8 cellular contexts compared by ENCODE assay signal in the genomic region with DNA sequence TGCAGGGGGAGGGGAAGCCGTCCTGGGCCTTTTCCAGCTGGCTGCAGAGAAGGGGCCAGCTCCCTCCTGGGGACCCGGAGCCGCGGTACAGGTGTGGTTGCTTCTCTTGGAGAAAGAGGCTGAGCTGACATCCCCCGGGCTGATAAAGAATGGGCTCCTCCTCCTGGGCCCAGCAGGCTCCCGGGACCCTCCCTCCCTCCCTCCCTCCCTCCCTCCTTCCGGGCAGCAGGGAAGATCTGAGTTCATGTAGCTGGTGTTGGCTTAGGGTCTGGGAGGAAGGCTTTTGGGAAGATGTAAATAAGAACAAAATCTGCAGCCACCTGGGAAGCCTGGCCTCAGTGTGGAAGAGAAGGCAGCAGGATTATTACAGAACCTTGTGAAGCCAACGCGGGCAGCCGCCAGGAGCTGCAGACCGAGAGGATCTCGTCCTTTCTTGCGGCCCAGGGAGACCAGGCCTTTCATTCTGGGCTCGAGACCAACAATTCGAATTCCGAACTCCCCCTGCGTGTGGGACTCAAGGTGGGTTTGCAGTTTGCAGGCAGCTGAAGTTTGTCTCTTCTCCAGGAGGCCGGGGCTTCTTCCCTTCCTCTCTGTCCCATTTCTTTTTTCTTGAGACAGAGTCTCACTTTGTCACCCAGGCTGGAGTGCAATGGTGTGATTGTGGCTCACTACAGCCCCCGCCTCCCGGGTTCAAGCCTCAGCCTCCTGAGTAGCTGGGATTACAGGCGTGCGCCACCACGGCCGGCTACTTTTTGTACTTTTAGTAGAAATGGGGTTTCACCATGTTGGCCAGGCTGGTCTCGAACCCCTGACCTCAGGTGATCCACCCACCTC. TPM values are rescaled to one million over a fixed set of nuclear protein-coding genes. Genes with fewer than 3 reads are reported as not detected.
DNase-seq lines count a peak whose midpoint lies in the region; ATAC-seq and TF ChIP-seq lines count a peak whose summit lies in the region.

Gene PLCXD1 (plus strand): TSS at position 216 of the 834 bp plus-strand sequence. CDS start 2,807 bp downstream, outside the sequence.

- H3K9me3 Mint-ChIP-seq in activated CD8-positive, alpha-beta T cell treated with anti-CD3 and anti-CD28 coated beads for 36 hours, result no peaks in the 10 kb centered on the region
- H3K9me3 Mint-ChIP-seq in progenitor cell of endocrine pancreas (ENCODE audit: low read depth), result no peaks in the 10 kb centered on the region

- peaks cover 24% of the 10 kb centered on the region for H3K36me3 Mint-ChIP-seq in activated CD8-positive, alpha-beta T cell treated with anti-CD3 and anti-CD28 coated beads for 36 hours (ENCODE audit: low read depth)
- H3K36me3 Mint-ChIP-seq in progenitor cell of endocrine pancreas (ENCODE audit: insufficient read depth), result peaks cover 8% of the 10 kb centered on the region

- ATAC-seq in activated CD8-positive, alpha-beta T cell treated with anti-CD3 and anti-CD28 coated beads for 36 hours, result no peak

- H3K36me3 ChIP-seq in cardiac muscle cell (peaks cover 5% of the 10 kb centered on the region), right atrium auricular region (no peaks in the 10 kb centered on the region)

- H3K27ac ChIP-seq in cardiac muscle cell (peak within 1 kb of the TSS; percentile 40), right atrium auricular region (no peak within 1 kb of the TSS)

- CTCF ChIA-PET in activated CD8-positive, alpha-beta T cell treated with anti-CD3 and anti-CD28 coated beads for 36 hours (lab: Charles Lee), result no interaction called here

- H3K9me3 ChIP-seq in cardiac muscle cell (ENCODE audit: low read depth), result no peaks in the 10 kb centered on the region
- no peaks in the 10 kb centered on the region for H3K9me3 ChIP-seq in right atrium auricular region

- H3K4me3 Mint-ChIP-seq in activated CD8-positive, alpha-beta T cell treated with anti-CD3 and anti-CD28 coated beads for 36 hours, result peak within 1 kb of the TSS; percentile 70
- peak within 1 kb of the TSS; percentile 83 for H3K4me3 Mint-ChIP-seq in progenitor cell of endocrine pancreas (ENCODE audit: low read depth)

- DNase-seq in cardiac muscle cell (ENCODE audit: low read depth in 1 of 2, low spot score in 1 of 2) (peak; percentile 46 to 73), right atrium auricular region (ENCODE audit: low spot score) (no peak), head of caudate nucleus (peak in 27 of 42 donors; percentile 9 to 73 (median 30)), progenitor cell of endocrine pancreas (ENCODE audit: low spot score, unreplicated experiment) (peak; percentile 56), NCI-H1694 treated with DMSO at 0.1 percent for 48 hours (lab: John Stamatoyannopoulos, UW) (no peak), NCI-H345 (lab: John Stamatoyannopoulos, UW) (no peak), HuH-7 (ENCODE audit: low spot score) (no peak)
- peak; percentile 56 for DNase-seq in activated CD8-positive, alpha-beta T cell treated with anti-CD3 and anti-CD28 coated beads for 36 hours

- peaks cover 6% of the 10 kb centered on the region for H3K27me3 ChIP-seq in cardiac muscle cell
- H3K27me3 ChIP-seq in right atrium auricular region, result no peaks in the 10 kb centered on the region

- TF ChIP-seq CTCF in cardiac muscle cell (IDR thresholded peaks at IDR 0.05; ENCODE audit: low read depth, low read length), result no peak
- no peak for TF ChIP-seq CTCF in right atrium auricular region (IDR thresholded peaks at IDR 0.05)
- no peak for TF ChIP-seq CTCF in activated CD8-positive, alpha-beta T cell treated with anti-CD3 and anti-CD28 coated beads for 36 hours (IDR thresholded peaks at IDR 0.05)
- no peak for TF ChIP-seq CTCF in progenitor cell of endocrine pancreas (IDR thresholded peaks at IDR 0.05; ENCODE audit: unreplicated experiment)

- H3K4me1 ChIP-seq in cardiac muscle cell (ENCODE audit: low read depth) (no peaks in the 10 kb centered on the region), right atrium auricular region (peaks cover 0 to 6% of the 10 kb centered on the region in 2 donors)

- no peaks in the 10 kb centered on the region for H3K27me3 Mint-ChIP-seq in activated CD8-positive, alpha-beta T cell treated with anti-CD3 and anti-CD28 coated beads for 36 hours
- H3K27me3 Mint-ChIP-seq in progenitor cell of endocrine pancreas, result no peaks in the 10 kb centered on the region

- peak within 1 kb of the TSS; percentile 80 for H3K27ac Mint-ChIP-seq in activated CD8-positive, alpha-beta T cell treated with anti-CD3 and anti-CD28 coated beads for 36 hours
- peak within 1 kb of the TSS; percentile 92 for H3K27ac Mint-ChIP-seq in progenitor cell of endocrine pancreas

- POLR2A ChIA-PET in activated CD8-positive, alpha-beta T cell treated with anti-CD3 and anti-CD28 coated beads for 36 hours (lab: Charles Lee), result no interaction called here

- peak within 1 kb of the TSS; percentile 12 for H3K4me3 ChIP-seq in cardiac muscle cell
- no peak within 1 kb of the TSS for H3K4me3 ChIP-seq in right atrium auricular region

- peaks cover 26% of the 10 kb centered on the region for H3K4me1 Mint-ChIP-seq in activated CD8-positive, alpha-beta T cell treated with anti-CD3 and anti-CD28 coated beads for 36 hours (ENCODE audit: low read depth)
- H3K4me1 Mint-ChIP-seq in progenitor cell of endocrine pancreas (ENCODE audit: low read depth), result peaks cover 15% of the 10 kb centered on the region

- intact Hi-C loops in activated CD8-positive, alpha-beta T cell treated with anti-CD3 and anti-CD28 coated beads for 36 hours (cut with micrococcal nuclease), result no loop called here
- intact Hi-C loops in head of caudate nucleus (cut with DNase I), result no loop called here

RNA-seq across cellular contexts. Expression of gene PLCXD1, which starts in this region (rescaled TPM):
- total RNA-seq in cardiac muscle cell (43.4 and 50.4 TPM in 2 replicates), right atrium auricular region (1 to 10 TPM; 2.2 to 3.0 TPM), progenitor cell of endocrine pancreas (52.3 and 55.6 TPM in 2 replicates)
- 16.6 and 20.6 TPM in 2 replicates for polyA plus RNA-seq in cardiac muscle cell
- total RNA-seq in activated CD8-positive, alpha-beta T cell treated with anti-CD3 and anti-CD28 coated beads for 36 hours, result 10 to 100 TPM; 63.9 to 65.7 TPM

Comparison
In these comparisons a context has a peak if more than half of its experiments do, and no peak if none do; other contexts are left out.
1. RNA of gene PLCXD1 (total RNA-seq): 63.9 to 65.7 TPM in activated CD8-positive, alpha-beta T cell treated with anti-CD3 and anti-CD28 coated beads for 36 hours, 52.3 to 55.6 TPM in progenitor cell of endocrine pancreas and 43.4 to 50.4 TPM in cardiac muscle cell; 2.2 to 3.0 TPM in right atrium auricular region; every median in the first group is over 10 times any median in the second.
2. DNase-seq: peak in cardiac muscle cell (2 of 2), activated CD8-positive, alpha-beta T cell treated with anti-CD3 and anti-CD28 coated beads for 36 hours (single experiment), head of caudate nucleus (27 of 42) and progenitor cell of endocrine pancreas (single experiment); none in right atrium auricular region (single experiment), NCI-H1694 treated with DMSO at 0.1 percent for 48 hours (single experiment), NCI-H345 (single experiment) and HuH-7 (single experiment).